In the genomic region with DNA sequence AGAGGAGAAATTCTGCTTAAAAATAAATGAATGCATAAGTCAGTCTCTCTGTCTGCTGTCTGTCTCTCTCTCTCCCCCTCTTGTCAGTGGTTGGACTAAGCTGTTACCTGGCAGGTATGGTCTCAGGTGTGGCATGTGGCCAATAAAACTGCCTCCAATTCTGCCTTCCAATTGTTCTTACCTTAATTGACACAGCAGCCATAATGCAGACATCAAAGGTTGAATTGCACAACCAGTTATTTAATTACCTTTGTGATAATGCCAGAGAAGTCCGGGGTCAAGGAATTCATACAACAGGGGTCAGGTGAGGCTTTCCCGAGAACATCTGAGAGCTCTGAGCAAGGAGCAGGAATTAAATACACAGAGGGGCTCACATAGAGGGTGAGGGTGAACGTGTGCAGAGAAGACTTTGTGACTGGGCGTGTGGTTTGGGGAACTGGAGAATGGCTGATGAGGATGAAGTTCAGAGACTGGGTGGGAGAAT, we compare ENCODE assay signal across 1 cellular context.
TF ChIP-seq lines count a peak whose summit lies in the region.

No MANE protein-coding gene starts in this region.

TF ChIP-seq in HepG2, 621 proteins besides CTCF, POLR2A, EP300 and RAD21 (continued from another document):
- TF ChIP-seq CEBPG (CRISPR knock-in tag; IDR thresholded peaks at IDR 0.05) (peak; percentile 63; the same call in 1 of the 2 replicates), ISL2 (CRISPR knock-in tag; IDR thresholded peaks at IDR 0.05) (peak; percentile 83), FOXP1 (IDR thresholded peaks at IDR 0.05) (no peak), FOXP1 (CRISPR knock-in tag; IDR thresholded peaks at IDR 0.05) (peak; percentile 57; the same call in 1 of the 2 replicates), MBNL3 (CRISPR knock-in tag; conservative IDR thresholded peaks at IDR 0.05) (no peak), HIVEP1 (CRISPR knock-in tag; IDR thresholded peaks at IDR 0.05) (no peak), NR2F1 (CRISPR knock-in tag; IDR thresholded peaks at IDR 0.05) (peak; percentile 51 to 87; a peak in 3 of 4 replicates), ERF (CRISPR knock-in tag; IDR thresholded peaks at IDR 0.05) (no peak), HNF4G (IDR thresholded peaks at IDR 0.05; ENCODE audit: borderline replicate concordance, low read depth, low read length) (peak; percentile 24; the same call in 1 of the 2 replicates), HNF4G (CRISPR knock-in tag; IDR thresholded peaks at IDR 0.05; ENCODE audit: borderline replicate concordance, low read depth) (no peak), SOX6 (IDR thresholded peaks at IDR 0.05) (no peak), SOX6 (CRISPR knock-in tag; IDR thresholded peaks at IDR 0.05) (peak; percentile 98), CBX2 (IDR thresholded peaks at IDR 0.05; ENCODE audit: low read depth, low read length) (no peak), CBX2 (CRISPR knock-in tag; IDR thresholded peaks at IDR 0.05; ENCODE audit: low read depth) (no peak), HNF4A (CRISPR knock-in tag; IDR thresholded peaks at IDR 0.05) (peak; percentile 69), STAG1 (CRISPR knock-in tag; IDR thresholded peaks at IDR 0.05) (no peak), ZMYM3 (CRISPR knock-in tag; IDR thresholded peaks at IDR 0.05) (no peak), MTF1 (CRISPR knock-in tag; IDR thresholded peaks at IDR 0.05) (peak; percentile 20; the same call in 1 of the 2 replicates), SIX1 (CRISPR knock-in tag; IDR thresholded peaks at IDR 0.05; ENCODE audit: borderline replicate concordance) (0 out of 2 replicates have a peak, but pooled peaks have one; percentile 30), SOX13 (IDR thresholded peaks at IDR 0.05) (peak; percentile 91), SOX13 (CRISPR knock-in tag; conservative IDR thresholded peaks at IDR 0.05 in 1 of 2, IDR thresholded peaks at IDR 0.05 in 1 of 2) (peak in 1 of 2 experiments; percentile 99; a peak in 2 of 4 replicates), NR2F2 (IDR thresholded peaks at IDR 0.05; ENCODE audit: borderline replicate concordance, low read depth) (peak; percentile 88), NR2F6 (IDR thresholded peaks at IDR 0.05) (peak; percentile 94), NR2F6 (CRISPR knock-in tag; IDR thresholded peaks at IDR 0.05) (peak; percentile 87), PITX1 (CRISPR knock-in tag; IDR thresholded peaks at IDR 0.05) (0 out of 2 replicates have a peak, but pooled peaks have one; percentile 30), HMG20B (CRISPR knock-in tag; conservative IDR thresholded peaks at IDR 0.05) (0 out of 2 replicates have a peak, but pooled peaks have one; percentile 39), MED13 (CRISPR knock-in tag; IDR thresholded peaks at IDR 0.05) (peak; percentile 17; the same call in 1 of the 2 replicates)
- TF ChIP-seq, protein P1, sequence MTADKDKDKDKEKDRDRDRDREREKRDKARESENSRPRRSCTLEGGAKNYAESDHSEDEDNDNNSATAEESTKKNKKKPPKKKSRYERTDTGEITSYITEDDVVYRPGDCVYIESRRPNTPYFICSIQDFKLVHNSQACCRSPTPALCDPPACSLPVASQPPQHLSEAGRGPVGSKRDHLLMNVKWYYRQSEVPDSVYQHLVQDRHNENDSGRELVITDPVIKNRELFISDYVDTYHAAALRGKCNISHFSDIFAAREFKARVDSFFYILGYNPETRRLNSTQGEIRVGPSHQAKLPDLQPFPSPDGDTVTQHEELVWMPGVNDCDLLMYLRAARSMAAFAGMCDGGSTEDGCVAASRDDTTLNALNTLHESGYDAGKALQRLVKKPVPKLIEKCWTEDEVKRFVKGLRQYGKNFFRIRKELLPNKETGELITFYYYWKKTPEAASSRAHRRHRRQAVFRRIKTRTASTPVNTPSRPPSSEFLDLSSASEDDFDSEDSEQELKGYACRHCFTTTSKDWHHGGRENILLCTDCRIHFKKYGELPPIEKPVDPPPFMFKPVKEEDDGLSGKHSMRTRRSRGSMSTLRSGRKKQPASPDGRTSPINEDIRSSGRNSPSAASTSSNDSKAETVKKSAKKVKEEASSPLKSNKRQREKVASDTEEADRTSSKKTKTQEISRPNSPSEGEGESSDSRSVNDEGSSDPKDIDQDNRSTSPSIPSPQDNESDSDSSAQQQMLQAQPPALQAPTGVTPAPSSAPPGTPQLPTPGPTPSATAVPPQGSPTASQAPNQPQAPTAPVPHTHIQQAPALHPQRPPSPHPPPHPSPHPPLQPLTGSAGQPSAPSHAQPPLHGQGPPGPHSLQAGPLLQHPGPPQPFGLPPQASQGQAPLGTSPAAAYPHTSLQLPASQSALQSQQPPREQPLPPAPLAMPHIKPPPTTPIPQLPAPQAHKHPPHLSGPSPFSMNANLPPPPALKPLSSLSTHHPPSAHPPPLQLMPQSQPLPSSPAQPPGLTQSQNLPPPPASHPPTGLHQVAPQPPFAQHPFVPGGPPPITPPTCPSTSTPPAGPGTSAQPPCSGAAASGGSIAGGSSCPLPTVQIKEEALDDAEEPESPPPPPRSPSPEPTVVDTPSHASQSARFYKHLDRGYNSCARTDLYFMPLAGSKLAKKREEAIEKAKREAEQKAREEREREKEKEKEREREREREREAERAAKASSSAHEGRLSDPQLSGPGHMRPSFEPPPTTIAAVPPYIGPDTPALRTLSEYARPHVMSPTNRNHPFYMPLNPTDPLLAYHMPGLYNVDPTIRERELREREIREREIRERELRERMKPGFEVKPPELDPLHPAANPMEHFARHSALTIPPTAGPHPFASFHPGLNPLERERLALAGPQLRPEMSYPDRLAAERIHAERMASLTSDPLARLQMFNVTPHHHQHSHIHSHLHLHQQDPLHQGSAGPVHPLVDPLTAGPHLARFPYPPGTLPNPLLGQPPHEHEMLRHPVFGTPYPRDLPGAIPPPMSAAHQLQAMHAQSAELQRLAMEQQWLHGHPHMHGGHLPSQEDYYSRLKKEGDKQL (CRISPR knock-in tag; IDR thresholded peaks at IDR 0.05; ENCODE audit: low read depth), result 0 out of 2 replicates have a peak, but pooled peaks have one; percentile 38
- TF ChIP-seq, protein P2, sequence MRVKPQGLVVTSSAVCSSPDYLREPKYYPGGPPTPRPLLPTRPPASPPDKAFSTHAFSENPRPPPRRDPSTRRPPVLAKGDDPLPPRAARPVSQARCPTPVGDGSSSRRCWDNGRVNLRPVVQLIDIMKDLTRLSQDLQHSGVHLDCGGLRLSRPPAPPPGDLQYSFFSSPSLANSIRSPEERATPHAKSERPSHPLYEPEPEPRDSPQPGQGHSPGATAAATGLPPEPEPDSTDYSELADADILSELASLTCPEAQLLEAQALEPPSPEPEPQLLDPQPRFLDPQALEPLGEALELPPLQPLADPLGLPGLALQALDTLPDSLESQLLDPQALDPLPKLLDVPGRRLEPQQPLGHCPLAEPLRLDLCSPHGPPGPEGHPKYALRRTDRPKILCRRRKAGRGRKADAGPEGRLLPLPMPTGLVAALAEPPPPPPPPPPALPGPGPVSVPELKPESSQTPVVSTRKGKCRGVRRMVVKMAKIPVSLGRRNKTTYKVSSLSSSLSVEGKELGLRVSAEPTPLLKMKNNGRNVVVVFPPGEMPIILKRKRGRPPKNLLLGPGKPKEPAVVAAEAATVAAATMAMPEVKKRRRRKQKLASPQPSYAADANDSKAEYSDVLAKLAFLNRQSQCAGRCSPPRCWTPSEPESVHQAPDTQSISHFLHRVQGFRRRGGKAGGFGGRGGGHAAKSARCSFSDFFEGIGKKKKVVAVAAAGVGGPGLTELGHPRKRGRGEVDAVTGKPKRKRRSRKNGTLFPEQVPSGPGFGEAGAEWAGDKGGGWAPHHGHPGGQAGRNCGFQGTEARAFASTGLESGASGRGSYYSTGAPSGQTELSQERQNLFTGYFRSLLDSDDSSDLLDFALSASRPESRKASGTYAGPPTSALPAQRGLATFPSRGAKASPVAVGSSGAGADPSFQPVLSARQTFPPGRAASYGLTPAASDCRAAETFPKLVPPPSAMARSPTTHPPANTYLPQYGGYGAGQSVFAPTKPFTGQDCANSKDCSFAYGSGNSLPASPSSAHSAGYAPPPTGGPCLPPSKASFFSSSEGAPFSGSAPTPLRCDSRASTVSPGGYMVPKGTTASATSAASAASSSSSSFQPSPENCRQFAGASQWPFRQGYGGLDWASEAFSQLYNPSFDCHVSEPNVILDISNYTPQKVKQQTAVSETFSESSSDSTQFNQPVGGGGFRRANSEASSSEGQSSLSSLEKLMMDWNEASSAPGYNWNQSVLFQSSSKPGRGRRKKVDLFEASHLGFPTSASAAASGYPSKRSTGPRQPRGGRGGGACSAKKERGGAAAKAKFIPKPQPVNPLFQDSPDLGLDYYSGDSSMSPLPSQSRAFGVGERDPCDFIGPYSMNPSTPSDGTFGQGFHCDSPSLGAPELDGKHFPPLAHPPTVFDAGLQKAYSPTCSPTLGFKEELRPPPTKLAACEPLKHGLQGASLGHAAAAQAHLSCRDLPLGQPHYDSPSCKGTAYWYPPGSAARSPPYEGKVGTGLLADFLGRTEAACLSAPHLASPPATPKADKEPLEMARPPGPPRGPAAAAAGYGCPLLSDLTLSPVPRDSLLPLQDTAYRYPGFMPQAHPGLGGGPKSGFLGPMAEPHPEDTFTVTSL (CRISPR knock-in tag; IDR thresholded peaks at IDR 0.05; ENCODE audit: borderline replicate concordance), result 0 out of 2 replicates have a peak, but pooled peaks have one; percentile 31
- TF ChIP-seq, protein P3, sequence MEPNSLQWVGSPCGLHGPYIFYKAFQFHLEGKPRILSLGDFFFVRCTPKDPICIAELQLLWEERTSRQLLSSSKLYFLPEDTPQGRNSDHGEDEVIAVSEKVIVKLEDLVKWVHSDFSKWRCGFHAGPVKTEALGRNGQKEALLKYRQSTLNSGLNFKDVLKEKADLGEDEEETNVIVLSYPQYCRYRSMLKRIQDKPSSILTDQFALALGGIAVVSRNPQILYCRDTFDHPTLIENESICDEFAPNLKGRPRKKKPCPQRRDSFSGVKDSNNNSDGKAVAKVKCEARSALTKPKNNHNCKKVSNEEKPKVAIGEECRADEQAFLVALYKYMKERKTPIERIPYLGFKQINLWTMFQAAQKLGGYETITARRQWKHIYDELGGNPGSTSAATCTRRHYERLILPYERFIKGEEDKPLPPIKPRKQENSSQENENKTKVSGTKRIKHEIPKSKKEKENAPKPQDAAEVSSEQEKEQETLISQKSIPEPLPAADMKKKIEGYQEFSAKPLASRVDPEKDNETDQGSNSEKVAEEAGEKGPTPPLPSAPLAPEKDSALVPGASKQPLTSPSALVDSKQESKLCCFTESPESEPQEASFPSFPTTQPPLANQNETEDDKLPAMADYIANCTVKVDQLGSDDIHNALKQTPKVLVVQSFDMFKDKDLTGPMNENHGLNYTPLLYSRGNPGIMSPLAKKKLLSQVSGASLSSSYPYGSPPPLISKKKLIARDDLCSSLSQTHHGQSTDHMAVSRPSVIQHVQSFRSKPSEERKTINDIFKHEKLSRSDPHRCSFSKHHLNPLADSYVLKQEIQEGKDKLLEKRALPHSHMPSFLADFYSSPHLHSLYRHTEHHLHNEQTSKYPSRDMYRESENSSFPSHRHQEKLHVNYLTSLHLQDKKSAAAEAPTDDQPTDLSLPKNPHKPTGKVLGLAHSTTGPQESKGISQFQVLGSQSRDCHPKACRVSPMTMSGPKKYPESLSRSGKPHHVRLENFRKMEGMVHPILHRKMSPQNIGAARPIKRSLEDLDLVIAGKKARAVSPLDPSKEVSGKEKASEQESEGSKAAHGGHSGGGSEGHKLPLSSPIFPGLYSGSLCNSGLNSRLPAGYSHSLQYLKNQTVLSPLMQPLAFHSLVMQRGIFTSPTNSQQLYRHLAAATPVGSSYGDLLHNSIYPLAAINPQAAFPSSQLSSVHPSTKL (CRISPR knock-in tag; IDR thresholded peaks at IDR 0.05), result peak; percentile 82
- TF ChIP-seq, protein P4, sequence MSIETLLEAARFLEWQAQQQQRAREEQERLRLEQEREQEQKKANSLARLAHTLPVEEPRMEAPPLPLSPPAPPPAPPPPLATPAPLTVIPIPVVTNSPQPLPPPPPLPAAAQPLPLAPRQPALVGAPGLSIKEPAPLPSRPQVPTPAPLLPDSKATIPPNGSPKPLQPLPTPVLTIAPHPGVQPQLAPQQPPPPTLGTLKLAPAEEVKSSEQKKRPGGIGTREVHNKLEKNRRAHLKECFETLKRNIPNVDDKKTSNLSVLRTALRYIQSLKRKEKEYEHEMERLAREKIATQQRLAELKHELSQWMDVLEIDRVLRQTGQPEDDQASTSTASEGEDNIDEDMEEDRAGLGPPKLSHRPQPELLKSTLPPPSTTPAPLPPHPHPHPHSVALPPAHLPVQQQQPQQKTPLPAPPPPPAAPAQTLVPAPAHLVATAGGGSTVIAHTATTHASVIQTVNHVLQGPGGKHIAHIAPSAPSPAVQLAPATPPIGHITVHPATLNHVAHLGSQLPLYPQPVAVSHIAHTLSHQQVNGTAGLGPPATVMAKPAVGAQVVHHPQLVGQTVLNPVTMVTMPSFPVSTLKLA (IDR thresholded peaks at IDR 0.05), result no peak
- TF ChIP-seq, protein P5, sequence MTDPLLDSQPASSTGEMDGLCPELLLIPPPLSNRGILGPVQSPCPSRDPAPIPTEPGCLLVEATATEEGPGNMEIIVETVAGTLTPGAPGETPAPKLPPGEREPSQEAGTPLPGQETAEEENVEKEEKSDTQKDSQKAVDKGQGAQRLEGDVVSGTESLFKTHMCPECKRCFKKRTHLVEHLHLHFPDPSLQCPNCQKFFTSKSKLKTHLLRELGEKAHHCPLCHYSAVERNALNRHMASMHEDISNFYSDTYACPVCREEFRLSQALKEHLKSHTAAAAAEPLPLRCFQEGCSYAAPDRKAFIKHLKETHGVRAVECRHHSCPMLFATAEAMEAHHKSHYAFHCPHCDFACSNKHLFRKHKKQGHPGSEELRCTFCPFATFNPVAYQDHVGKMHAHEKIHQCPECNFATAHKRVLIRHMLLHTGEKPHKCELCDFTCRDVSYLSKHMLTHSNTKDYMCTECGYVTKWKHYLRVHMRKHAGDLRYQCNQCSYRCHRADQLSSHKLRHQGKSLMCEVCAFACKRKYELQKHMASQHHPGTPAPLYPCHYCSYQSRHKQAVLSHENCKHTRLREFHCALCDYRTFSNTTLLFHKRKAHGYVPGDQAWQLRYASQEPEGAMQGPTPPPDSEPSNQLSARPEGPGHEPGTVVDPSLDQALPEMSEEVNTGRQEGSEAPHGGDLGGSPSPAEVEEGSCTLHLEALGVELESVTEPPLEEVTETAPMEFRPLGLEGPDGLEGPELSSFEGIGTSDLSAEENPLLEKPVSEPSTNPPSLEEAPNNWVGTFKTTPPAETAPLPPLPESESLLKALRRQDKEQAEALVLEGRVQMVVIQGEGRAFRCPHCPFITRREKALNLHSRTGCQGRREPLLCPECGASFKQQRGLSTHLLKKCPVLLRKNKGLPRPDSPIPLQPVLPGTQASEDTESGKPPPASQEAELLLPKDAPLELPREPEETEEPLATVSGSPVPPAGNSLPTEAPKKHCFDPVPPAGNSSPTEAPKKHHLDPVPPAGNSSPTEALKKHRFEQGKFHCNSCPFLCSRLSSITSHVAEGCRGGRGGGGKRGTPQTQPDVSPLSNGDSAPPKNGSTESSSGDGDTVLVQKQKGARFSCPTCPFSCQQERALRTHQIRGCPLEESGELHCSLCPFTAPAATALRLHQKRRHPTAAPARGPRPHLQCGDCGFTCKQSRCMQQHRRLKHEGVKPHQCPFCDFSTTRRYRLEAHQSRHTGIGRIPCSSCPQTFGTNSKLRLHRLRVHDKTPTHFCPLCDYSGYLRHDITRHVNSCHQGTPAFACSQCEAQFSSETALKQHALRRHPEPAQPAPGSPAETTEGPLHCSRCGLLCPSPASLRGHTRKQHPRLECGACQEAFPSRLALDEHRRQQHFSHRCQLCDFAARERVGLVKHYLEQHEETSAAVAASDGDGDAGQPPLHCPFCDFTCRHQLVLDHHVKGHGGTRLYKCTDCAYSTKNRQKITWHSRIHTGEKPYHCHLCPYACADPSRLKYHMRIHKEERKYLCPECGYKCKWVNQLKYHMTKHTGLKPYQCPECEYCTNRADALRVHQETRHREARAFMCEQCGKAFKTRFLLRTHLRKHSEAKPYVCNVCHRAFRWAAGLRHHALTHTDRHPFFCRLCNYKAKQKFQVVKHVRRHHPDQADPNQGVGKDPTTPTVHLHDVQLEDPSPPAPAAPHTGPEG (CRISPR knock-in tag; IDR thresholded peaks at IDR 0.05), result no peak
